Comparison of ENCODE assay signal across 18 cellular contexts in genomic region chr4:151921811-151922210, GRCh38.
DNase-seq lines count a peak whose midpoint lies in the region; ATAC-seq and TF ChIP-seq lines count a peak whose summit lies in the region.
"Had no signal": no experiment of that assay in that cellular context is flagged by ENCODE, and none has a peak within 500 bp of the region (broad histone marks: within the 10 kb centered on the region; RNA-seq: fewer than 3 reads in every experiment).

No MANE protein-coding gene starts in this region.

- H3K4me3 ChIP-seq in GM23338: no peak overlapping the region
- H3K4me3 ChIP-seq in SJSA1: no peak overlapping the region
- H3K4me3 ChIP-seq in fibroblast of the aortic adventitia (ENCODE audit: low read depth, low read length): no peak overlapping the region
- no peak overlapping the region for H3K4me3 ChIP-seq in ascending aorta
- H3K4me3 ChIP-seq: colonic mucosa, spleen, upper lobe of left lung had no signal

- no peaks in the 10 kb centered on the region for H3K36me3 Mint-ChIP-seq in GM23338 (ENCODE audit: low read depth)
- H3K36me3 Mint-ChIP-seq: activated CD4-positive, alpha-beta memory T cell treated with anti-CD3 and anti-CD28 coated beads for 36 hours had no signal

- H3K9me3 ChIP-seq in SJSA1 (replicated peaks) (no peaks in the 10 kb centered on the region; the same call in 1 of the 2 replicates), ascending aorta (no peaks in the 10 kb centered on the region)
- H3K9me3 ChIP-seq: Caco-2, colonic mucosa, spleen, upper lobe of left lung had no signal

- H3K27me3 ChIP-seq in GM23338 (ENCODE audit: insufficient read depth): no peaks in the 10 kb centered on the region
- no peaks in the 10 kb centered on the region for H3K27me3 ChIP-seq in SJSA1 (replicated peaks)
- H3K27me3 ChIP-seq in ascending aorta: no peaks in the 10 kb centered on the region
- H3K27me3 ChIP-seq: colonic mucosa, spleen, upper lobe of left lung had no signal

- H3K27ac ChIP-seq in GM23338 (ENCODE audit: low read depth): no peak overlapping the region
- H3K27ac ChIP-seq in SJSA1: peak overlapping the region; percentile 48
- no peak overlapping the region for H3K27ac ChIP-seq in ascending aorta
- H3K27ac ChIP-seq: colonic mucosa, parathyroid adenoma, spleen, upper lobe of left lung had no signal

- peaks cover 16% of the 10 kb centered on the region; the same call in 1 of the 2 replicates for H3K9me2 ChIP-seq in GM23338 (ENCODE audit: insufficient read depth)

- intact Hi-C loops in ascending aorta (cut with DNase I): no loop called here

- H3K4me1 ChIP-seq in GM23338 (ENCODE audit: insufficient read depth) (peaks cover 3% of the 10 kb centered on the region; the same call in 1 of the 2 replicates), SJSA1 (replicated peaks) (peaks cover 9% of the 10 kb centered on the region), ascending aorta (no peaks in the 10 kb centered on the region)
- H3K4me1 ChIP-seq: Caco-2, colonic mucosa, parathyroid adenoma, spleen, upper lobe of left lung had no signal

- H3K36me3 ChIP-seq in GM23338 (ENCODE audit: insufficient read depth) (no peaks in the 10 kb centered on the region), SJSA1 (no peaks in the 10 kb centered on the region), ascending aorta (no peaks in the 10 kb centered on the region)
- H3K36me3 ChIP-seq: colonic mucosa, spleen, upper lobe of left lung had no signal

- no peak overlapping the region for H3K4me2 ChIP-seq in GM23338

- H2AFZ ChIP-seq in GM23338: 0 out of 2 replicates have a peak overlapping the region, but pooled peaks have one; percentile 26
- H2AFZ ChIP-seq: parathyroid adenoma had no signal

- H3K9me3 Mint-ChIP-seq in GM23338: no peaks in the 10 kb centered on the region; the same call in 2 of the 3 replicates
- H3K9me3 Mint-ChIP-seq: activated CD4-positive, alpha-beta memory T cell treated with anti-CD3 and anti-CD28 coated beads for 36 hours; activated naive CD8-positive, alpha-beta T cell treated with anti-CD3 and anti-CD28 coated beads, Interleukin-2, amount 50 U/mL, for 24 hours had no signal

- ATAC-seq in GM23338 (no peak), HG03097 (IDR thresholded peaks at IDR 0.05; ENCODE audit: low FRiP score, unreplicated experiment) (no peak)

- no peaks in the 10 kb centered on the region for H4K20me1 ChIP-seq in GM23338 (replicated peaks; ENCODE audit: insufficient read depth)

- no peak overlapping the region for H3K4me3 Mint-ChIP-seq in GM23338
- H3K4me3 Mint-ChIP-seq: activated CD4-positive, alpha-beta memory T cell treated with anti-CD3 and anti-CD28 coated beads for 36 hours; activated naive CD8-positive, alpha-beta T cell treated with anti-CD3 and anti-CD28 coated beads, Interleukin-2, amount 50 U/mL, for 24 hours had no signal

- H3K79me2 ChIP-seq in GM23338 (replicated peaks; ENCODE audit: insufficient read depth): no peaks in the 10 kb centered on the region
- H3K79me2 ChIP-seq: parathyroid adenoma had no signal

- H3K4me1 Mint-ChIP-seq in GM23338: peaks cover 10% of the 10 kb centered on the region; the same call in 2 of the 3 replicates

- no peak overlapping the region for H3K27ac Mint-ChIP-seq in GM23338
- H3K27ac Mint-ChIP-seq: activated CD4-positive, alpha-beta memory T cell treated with anti-CD3 and anti-CD28 coated beads for 36 hours; activated naive CD8-positive, alpha-beta T cell treated with anti-CD3 and anti-CD28 coated beads, Interleukin-2, amount 50 U/mL, for 24 hours had no signal

- H3K27me3 Mint-ChIP-seq in GM23338 (ENCODE audit: insufficient read depth, low read depth, poor library complexity): no peaks in the 10 kb centered on the region
- H3K27me3 Mint-ChIP-seq: activated CD4-positive, alpha-beta memory T cell treated with anti-CD3 and anti-CD28 coated beads for 36 hours; activated naive CD8-positive, alpha-beta T cell treated with anti-CD3 and anti-CD28 coated beads, Interleukin-2, amount 50 U/mL, for 24 hours had no signal

- DNase-seq in A172 (ENCODE audit: low spot score) (peak; percentile 45), GM23338 (ENCODE audit: low spot score) (no peak), SJSA1 (ENCODE audit: low read depth in 1 of 2, low spot score in 2 of 2) (peak in 1 of 2 experiments; percentile 14), fibroblast of the aortic adventitia (ENCODE audit: low read depth) (peak; percentile 78), NCI-H82 treated with DMSO at 0.1 percent for 48 hours (lab: John Stamatoyannopoulos, UW; ENCODE audit: unreplicated experiment) (no peak), ascending aorta (ENCODE audit: low spot score in 2 of 2) (no peak)
- DNase-seq in activated CD8-positive, alpha-beta memory T cell treated with anti-CD3 and anti-CD28 coated beads for 24 hours: no peak
- DNase-seq: activated naive CD8-positive, alpha-beta T cell treated with anti-CD3 and anti-CD28 coated beads, Interleukin-2, amount 50 U/mL, for 24 hours; Caco-2; colonic mucosa; NCI-H1694; NCI-H524; spleen; stimulated activated naive CD4-positive, alpha-beta T cell; upper lobe of left lung had no signal

- TF ChIP-seq CTCF in GM23338 (conservative IDR thresholded peaks at IDR 0.05; ENCODE audit: low read depth in 2 of 2) (no peak), fibroblast of the aortic adventitia (IDR thresholded peaks at IDR 0.05; ENCODE audit: insufficient read depth, low read length) (no peak), ascending aorta (IDR thresholded peaks at IDR 0.05) (no peak)

- no peaks in the 10 kb centered on the region for H3F3A ChIP-seq in GM23338 (replicated peaks; ENCODE audit: low read depth)

TF ChIP-seq in GM23338, 12 proteins besides CTCF, POLR2A, EP300 and RAD21 (continues in another document):
- TF ChIP-seq REST (IDR thresholded peaks at IDR 0.05; ENCODE audit: unreplicated experiment) (no peak), ETS1 (IDR thresholded peaks at IDR 0.05) (no peak), POLR2AphosphoS5 (IDR thresholded peaks at IDR 0.05; ENCODE audit: low read depth) (no peak), ZNF114 (CRISPR knock-in tag; IDR thresholded peaks at IDR 0.05) (no peak), EZH2phosphoT487 (IDR thresholded peaks at IDR 0.05; ENCODE audit: unreplicated experiment) (no peak), STAT1 (IDR thresholded peaks at IDR 0.05; ENCODE audit: unreplicated experiment) (no peak), JUNB (IDR thresholded peaks at IDR 0.05; ENCODE audit: unreplicated experiment) (no peak), NANOG (IDR thresholded peaks at IDR 0.05; ENCODE audit: borderline replicate concordance) (no peak), CREB1 (CRISPR knock-in tag; IDR thresholded peaks at IDR 0.05; ENCODE audit: low read depth) (no peak), EZH2 (IDR thresholded peaks at IDR 0.05; ENCODE audit: low read depth, unreplicated experiment) (no peak), ZNF331 (CRISPR knock-in tag; IDR thresholded peaks at IDR 0.05; ENCODE audit: low read depth) (no peak)

Comparison
In these comparisons a context has a peak if more than half of its experiments do, and no peak if none do; other contexts are left out.
1. DNase-seq: peak in A172 (single experiment) and fibroblast of the aortic adventitia (single experiment); none in GM23338 (single experiment), activated CD8-positive, alpha-beta memory T cell treated with anti-CD3 and anti-CD28 coated beads for 24 hours (single experiment), NCI-H82 treated with DMSO at 0.1 percent for 48 hours (single experiment) and ascending aorta (0 of 2).